In genomic region chr4:185395255-185395955, GRCh38 we compare ENCODE assay signal across 1 cellular context.
TF ChIP-seq lines count a peak whose summit lies in the region.

Gene LRP2BP (minus strand): TSS chr4:185395924. CDS start chr4:185378186, 17,738 bp downstream.

TF ChIP-seq in K562, 482 proteins besides CTCF, POLR2A, EP300 and RAD21 (continued from another document and continues in another):
- TF ChIP-seq VEZF1 (CRISPR knock-in tag; IDR thresholded peaks at IDR 0.05) (no peak), CEBPZ (IDR thresholded peaks at IDR 0.05; ENCODE audit: borderline replicate concordance, low read depth, low read length) (no peak), ZBTB40 (IDR thresholded peaks at IDR 0.05) (peak; percentile 78; the same call in 1 of the 2 replicates), ZBTB40 (CRISPR knock-in tag; IDR thresholded peaks at IDR 0.05) (no peak), GABPA (tag; conservative IDR thresholded peaks at IDR 0.05; ENCODE audit: low read depth) (no peak), CEBPG (CRISPR knock-in tag; IDR thresholded peaks at IDR 0.05) (no peak), CEBPG (tag; conservative IDR thresholded peaks at IDR 0.05 in 1 of 2, IDR thresholded peaks at IDR 0.05 in 1 of 2) (no peak), HDAC3 (IDR thresholded peaks at IDR 0.05; ENCODE audit: borderline replicate concordance, partially characterized antibody) (peak; percentile 13), MED1 (CRISPR knock-in tag; IDR thresholded peaks at IDR 0.05; ENCODE audit: borderline replicate concordance) (no peak), ZHX1 (conservative IDR thresholded peaks at IDR 0.05; ENCODE audit: low read length) (no peak), RFX7 (CRISPR knock-in tag; IDR thresholded peaks at IDR 0.05) (no peak), IFI16 (CRISPR knock-in tag; IDR thresholded peaks at IDR 0.05) (no peak), ZFP30 (CRISPR knock-in tag; IDR thresholded peaks at IDR 0.05; ENCODE audit: borderline replicate concordance) (no peak), ZNF445 (CRISPR knock-in tag; IDR thresholded peaks at IDR 0.05; ENCODE audit: low read depth) (no peak), LCOR (CRISPR knock-in tag; IDR thresholded peaks at IDR 0.05) (no peak), BRD9 (IDR thresholded peaks at IDR 0.05; ENCODE audit: low read depth, partially characterized antibody) (no peak), IRF1 (CRISPR knock-in tag; IDR thresholded peaks at IDR 0.05; ENCODE audit: borderline replicate concordance) (no peak), TGIF2 (CRISPR knock-in tag; IDR thresholded peaks at IDR 0.05) (no peak), THRB (CRISPR knock-in tag; conservative IDR thresholded peaks at IDR 0.05) (no peak), BRF1 (IDR thresholded peaks at IDR 0.05; ENCODE audit: borderline replicate concordance, extremely low read depth, insufficient read length) (no peak), XRCC5 (IDR thresholded peaks at IDR 0.05; ENCODE audit: low read depth, low read length) (no peak), GMEB1 (CRISPR knock-in tag; IDR thresholded peaks at IDR 0.05) (no peak), SIN3A (IDR thresholded peaks at IDR 0.05; ENCODE audit: borderline replicate concordance in 2 of 2, control insufficient read depth in 1 of 2, low read depth in 2 of 2, low read length in 2 of 2) (no peak), SIX5 (IDR thresholded peaks at IDR 0.05; ENCODE audit: borderline replicate concordance in 1 of 2, insufficient read depth in 1 of 2, low read depth in 1 of 2, low read length in 2 of 2) (no peak), ZNF280A (IDR thresholded peaks at IDR 0.05; ENCODE audit: low read depth, partially characterized antibody) (no peak), RFX5 (IDR thresholded peaks at IDR 0.05; ENCODE audit: low read depth, low read length) (no peak), KLF6 (CRISPR knock-in tag; IDR thresholded peaks at IDR 0.05; ENCODE audit: borderline replicate concordance) (no peak), NR2C1 (IDR thresholded peaks at IDR 0.05) (no peak), NR2C1 (tag; IDR thresholded peaks at IDR 0.05) (0 out of 2 replicates have a peak, but pooled peaks have one; percentile 8), ZNF282 (CRISPR knock-in tag; IDR thresholded peaks at IDR 0.05) (no peak), JUNB (CRISPR knock-in tag; conservative IDR thresholded peaks at IDR 0.05) (no peak), YY1 (IDR thresholded peaks at IDR 0.05; ENCODE audit: borderline replicate concordance in 1 of 3, control insufficient read depth in 1 of 3, extremely low read depth in 1 of 3, insufficient read depth in 3 of 3, insufficient read length in 1 of 3, insufficient replicate concordance in 2 of 3, low read depth in 1 of 3, low read length in 2 of 3) (no peak), HNRNPLL (IDR thresholded peaks at IDR 0.05; ENCODE audit: low read depth, low read length, poor library complexity, severe bottlenecking) (no peak), BRCA1 (IDR thresholded peaks at IDR 0.05) (no peak), BRCA1 (CRISPR knock-in tag; IDR thresholded peaks at IDR 0.05) (no peak)
